In the genomic region with DNA sequence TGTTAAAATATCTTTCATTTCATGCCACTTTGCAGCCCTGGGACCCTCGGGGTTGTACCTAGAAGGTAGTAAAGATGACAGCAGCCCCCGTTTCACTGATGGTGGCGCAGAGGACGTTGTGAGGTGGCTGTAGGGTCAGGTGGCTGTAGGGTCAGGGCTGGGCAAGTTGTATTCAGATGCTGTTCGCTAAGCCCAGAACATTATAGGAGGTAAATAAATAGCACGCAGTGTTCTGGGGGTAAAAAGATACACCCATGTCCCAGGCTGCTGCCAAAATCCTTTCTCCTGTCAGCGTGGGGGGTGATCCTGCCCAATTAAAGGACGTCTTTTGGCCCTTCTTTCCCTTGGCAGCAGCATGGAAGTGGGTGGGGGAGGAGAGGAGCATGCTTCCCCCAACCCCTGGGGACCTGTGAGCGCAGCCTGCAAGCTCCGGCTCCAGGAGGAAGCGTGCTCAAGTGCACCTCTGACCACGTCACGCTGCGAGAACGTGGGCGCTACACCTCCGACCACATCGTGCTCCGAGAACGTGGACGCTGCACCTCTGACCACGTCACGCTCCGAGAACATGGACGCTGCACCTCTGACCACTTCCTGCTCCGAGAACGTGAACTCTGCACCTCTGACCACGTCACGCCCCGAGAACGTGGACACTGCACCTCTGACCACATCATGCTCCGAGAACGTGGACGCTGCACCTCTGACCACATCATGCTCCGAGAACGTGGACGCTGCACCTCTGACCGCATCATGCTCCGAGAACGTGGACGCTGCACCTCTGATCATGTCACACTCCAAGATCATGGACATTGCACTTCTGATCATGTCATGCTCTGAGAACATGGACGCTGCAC, we compare ENCODE assay signal across 19 cellular contexts.
DNase-seq lines count a peak whose midpoint lies in the region; ATAC-seq and TF ChIP-seq lines count a peak whose summit lies in the region.
"Had no signal": no experiment of that assay in that cellular context is flagged by ENCODE, and none has a peak within 500 bp of the region (broad histone marks: within the 10 kb centered on the region; RNA-seq: fewer than 3 reads in every experiment).

No MANE protein-coding gene starts in this region.

- TF ChIP-seq CTCF in MCF 10A (IDR thresholded peaks at IDR 0.05; ENCODE audit: unreplicated experiment) (no peak), mammary epithelial cell (conservative IDR thresholded peaks at IDR 0.05 in 1 of 2, IDR thresholded peaks at IDR 0.05 in 1 of 2; ENCODE audit: extremely low read depth in 1 of 2, insufficient read depth in 1 of 2, low read depth in 1 of 2, low read length in 2 of 2) (no peak)

- H3K4me3 ChIP-seq in mammary epithelial cell (replicated peaks in 1 of 3; ENCODE audit: insufficient read depth in 1 of 3, low read depth in 2 of 3, low read length in 3 of 3): no peak overlapping the region
- H3K4me3 ChIP-seq: body of pancreas, uterus had no signal

- no peak overlapping the region for H3K9ac ChIP-seq in mammary epithelial cell (ENCODE audit: insufficient read depth, low read length)

- POLR2A ChIA-PET in MCF 10A (lab: Yijun Ruan, JAX): interaction anchor here (0.6 kb wide), 1 partner anchor 9 kb away, joined by 3 read pairs; no protein-coding TSS in a partner anchor

- 89% methylated on average over 13 of the region's 42 CpGs for WGBS in mammary epithelial cell (ENCODE audit: low coverage, missing lambda C conversion rate)

- intact Hi-C loops in MCF 10A (cut with micrococcal nuclease) (loop anchor here (10.0 kb wide), 1 partner anchor 108 kb away; no protein-coding TSS in a partner anchor), mammary epithelial cell (cut with micrococcal nuclease) (no loop called here)

- H3K4me3 Mint-ChIP-seq in MCF 10A (ENCODE audit: unreplicated experiment) (no peak overlapping the region), T-helper 17 cell (no peak overlapping the region)
- H3K4me3 Mint-ChIP-seq in stimulated activated memory B cell treated with anti-CD40 and anti-IgM and Interleukin-4, amounts not matched to agents 10 μg/mL and 1 μg/mL and 100 μg/mL, for 72 hours: peak overlapping the region; percentile 56
- H3K4me3 Mint-ChIP-seq: activated CD4-positive, alpha-beta T cell treated with anti-CD3 and anti-CD28 coated beads for 36 hours; naive thymus-derived CD4-positive, alpha-beta T cell; T-cell had no signal

- no peak for DNase-seq in MCF 10A (ENCODE audit: unreplicated experiment)
- DNase-seq in mammary epithelial cell: no peak
- no peak for DNase-seq in T-helper 17 cell
- no peak for DNase-seq in left lobe of liver (ENCODE audit: low spot score)
- DNase-seq in OCI-M1 (lab: John Stamatoyannopoulos, UW): no peak
- DNase-seq: activated CD4-positive, alpha-beta T cell treated with anti-CD3 and anti-CD28 coated beads for 36 hours; body of pancreas; naive thymus-derived CD4-positive, alpha-beta T cell; NCI-H1092; NCI-H2029 treated with DMSO at 0.1 percent for 48 hours; NCI-H345; NCI-H82; SIG-M5; T-cell; uterus had no signal

- dilution Hi-C loops in mammary epithelial cell (cut with HindIII; ENCODE audit: low sequenced_read_pairs): loop anchor here (5.0 kb wide), 1 partner anchor 34 kb away; no protein-coding TSS in a partner anchor

- H4K20me1 ChIP-seq in mammary epithelial cell (ENCODE audit: insufficient read depth, low read length): no peaks in the 10 kb centered on the region

- H3K27me3 Mint-ChIP-seq in MCF 10A (ENCODE audit: insufficient read depth, unreplicated experiment): no peaks in the 10 kb centered on the region
- H3K27me3 Mint-ChIP-seq in T-helper 17 cell: no peaks in the 10 kb centered on the region
- H3K27me3 Mint-ChIP-seq in stimulated activated memory B cell treated with anti-CD40 and anti-IgM and Interleukin-4, amounts not matched to agents 10 μg/mL and 1 μg/mL and 100 μg/mL, for 72 hours: no peaks in the 10 kb centered on the region
- H3K27me3 Mint-ChIP-seq: activated CD4-positive, alpha-beta T cell treated with anti-CD3 and anti-CD28 coated beads for 36 hours; naive thymus-derived CD4-positive, alpha-beta T cell; T-cell had no signal

- H3K36me3 Mint-ChIP-seq in MCF 10A (ENCODE audit: insufficient read depth, unreplicated experiment) (no peaks in the 10 kb centered on the region), T-helper 17 cell (ENCODE audit: low read depth) (peaks cover 6% of the 10 kb centered on the region)
- peaks cover 28% of the 10 kb centered on the region for H3K36me3 Mint-ChIP-seq in stimulated activated memory B cell treated with anti-CD40 and anti-IgM and Interleukin-4, amounts not matched to agents 10 μg/mL and 1 μg/mL and 100 μg/mL, for 72 hours

- H3K9me3 ChIP-seq in mammary epithelial cell (replicated peaks; ENCODE audit: insufficient read depth, low read length) (no peaks in the 10 kb centered on the region), T-helper 17 cell (ENCODE audit: control insufficient read depth, low read length, poor library complexity, severe bottlenecking) (no peaks in the 10 kb centered on the region)
- H3K9me3 ChIP-seq: body of pancreas, uterus had no signal

- H3K4me1 ChIP-seq in mammary epithelial cell (ENCODE audit: insufficient read depth, low read length): peaks cover 37% of the 10 kb centered on the region
- H3K4me1 ChIP-seq: body of pancreas, uterus had no signal

- H3K27me3 ChIP-seq in mammary epithelial cell (ENCODE audit: insufficient read depth, low read length): no peaks in the 10 kb centered on the region
- H3K27me3 ChIP-seq: body of pancreas, uterus had no signal

- no peak overlapping the region for H2AFZ ChIP-seq in mammary epithelial cell (ENCODE audit: low read depth, low read length)

- H3K79me2 ChIP-seq in mammary epithelial cell (ENCODE audit: insufficient read depth, low read length): peaks cover 62% of the 10 kb centered on the region

- in situ Hi-C loops in mammary epithelial cell (cut with MboI; ENCODE audit: low sequenced_read_pairs in 2 of 2): no loop called here

- H3K36me3 ChIP-seq in mammary epithelial cell (ENCODE audit: insufficient read depth, low read length): peaks cover 3% of the 10 kb centered on the region
- H3K36me3 ChIP-seq: uterus had no signal

- H3K27ac ChIP-seq in mammary epithelial cell (ENCODE audit: insufficient read depth, low read depth, low read length): no peak overlapping the region
- H3K27ac ChIP-seq: body of pancreas, uterus had no signal

- H3K27ac Mint-ChIP-seq in MCF 10A (ENCODE audit: low read depth, unreplicated experiment): peak overlapping the region; percentile 51
- peak overlapping the region; percentile 56 for H3K27ac Mint-ChIP-seq in T-helper 17 cell
- H3K27ac Mint-ChIP-seq in stimulated activated memory B cell treated with anti-CD40 and anti-IgM and Interleukin-4, amounts not matched to agents 10 μg/mL and 1 μg/mL and 100 μg/mL, for 72 hours: peak overlapping the region; percentile 51
- H3K27ac Mint-ChIP-seq: activated CD4-positive, alpha-beta T cell treated with anti-CD3 and anti-CD28 coated beads for 36 hours; activated T-helper 2 cell treated with anti-CD3 and anti-CD28 coated beads, Interferon-gamma antibody, Interleukin-2, Interleukin-4, amounts not matched to agents 10 μg/mL and 5 μg/mL and 100 μg/mL, durations not matched to agents 14 hours and 24 hours and 36 hours; T-cell had no signal

- H3K9me3 Mint-ChIP-seq in MCF 10A (ENCODE audit: unreplicated experiment): no peaks in the 10 kb centered on the region
- no peaks in the 10 kb centered on the region for H3K9me3 Mint-ChIP-seq in stimulated activated memory B cell treated with anti-CD40 and anti-IgM and Interleukin-4, amounts not matched to agents 10 μg/mL and 1 μg/mL and 100 μg/mL, for 72 hours
- H3K9me3 Mint-ChIP-seq: activated T-helper 2 cell treated with anti-CD3 and anti-CD28 coated beads, Interferon-gamma antibody, Interleukin-2, Interleukin-4, amounts not matched to agents 10 μg/mL and 5 μg/mL and 100 μg/mL, durations not matched to agents 14 hours and 24 hours and 36 hours; naive thymus-derived CD4-positive, alpha-beta T cell; T-cell had no signal

- BruUV-seq in MCF 10A (replicated peaks; lab: Mats Ljungman, UMichigan) (no TSS peak), mammary epithelial cell (replicated peaks; lab: Mats Ljungman, UMichigan) (no TSS peak)

- ATAC-seq in T-helper 17 cell (no peak), left lobe of liver (peak; percentile 40), GM18861 (IDR thresholded peaks at IDR 0.05; ENCODE audit: unreplicated experiment) (no peak), HG03045 (IDR thresholded peaks at IDR 0.05; ENCODE audit: unreplicated experiment) (no peak)
- peak; percentile 67 for ATAC-seq in stimulated activated memory B cell treated with anti-CD40 and anti-IgM and Interleukin-4, amounts not matched to agents 10 μg/mL and 1 μg/mL and 100 μg/mL, for 72 hours
- ATAC-seq: activated CD4-positive, alpha-beta T cell treated with anti-CD3 and anti-CD28 coated beads for 36 hours; body of pancreas; naive thymus-derived CD4-positive, alpha-beta T cell; T-cell had no signal

- H3K4me1 Mint-ChIP-seq in MCF 10A (ENCODE audit: insufficient read depth, unreplicated experiment) (peaks cover 43% of the 10 kb centered on the region), T-helper 17 cell (peaks cover 29% of the 10 kb centered on the region)
- H3K4me1 Mint-ChIP-seq in stimulated activated memory B cell treated with anti-CD40 and anti-IgM and Interleukin-4, amounts not matched to agents 10 μg/mL and 1 μg/mL and 100 μg/mL, for 72 hours: peaks cover 49% of the 10 kb centered on the region

- H3K4me2 ChIP-seq in mammary epithelial cell (ENCODE audit: insufficient read depth, low read depth, low read length): no peak overlapping the region

- CTCF ChIA-PET in MCF 10A (lab: Yijun Ruan, JAX) (no interaction called here), mammary epithelial cell (lab: Charles Lee; ENCODE audit: low non-redundant PET) (no interaction called here)

Comparison
In these comparisons a context has a peak if more than half of its experiments do, and no peak if none do; other contexts are left out.
1. ATAC-seq: peak in left lobe of liver (single experiment) and stimulated activated memory B cell treated with anti-CD40 and anti-IgM and Interleukin-4, amounts not matched to agents 10 μg/mL and 1 μg/mL and 100 μg/mL, for 72 hours (single experiment); none in T-helper 17 cell (single experiment), GM18861 (single experiment) and HG03045 (single experiment).
2. Peak in every context shown above with its lines, with median percentiles within 50 percentile points of each other: H3K27ac Mint-ChIP-seq.